ENCODE assay signal across 1 cellular context in genomic region chr2:20149703-20150030, GRCh38.
TF ChIP-seq lines count a peak whose summit lies in the region.

No MANE protein-coding gene starts in this region.

TF ChIP-seq in H1, 55 proteins besides CTCF, POLR2A, EP300 and RAD21 (continued from another document):
- TF ChIP-seq USF2 (IDR thresholded peaks at IDR 0.05; ENCODE audit: low read length) (no peak), TCF12 (IDR thresholded peaks at IDR 0.05; ENCODE audit: low read depth, low read length) (no peak), FOSL1 (IDR thresholded peaks at IDR 0.05; ENCODE audit: insufficient read depth, low read depth, low read length) (no peak), HDAC2 (IDR thresholded peaks at IDR 0.05; ENCODE audit: borderline replicate concordance in 1 of 2, low read depth in 2 of 2, low read length in 2 of 2) (no peak), SP1 (IDR thresholded peaks at IDR 0.05; ENCODE audit: low read depth, low read length) (no peak), TAF1 (IDR thresholded peaks at IDR 0.05; ENCODE audit: low read depth, low read length) (no peak), ATF2 (IDR thresholded peaks at IDR 0.05; ENCODE audit: low read length) (no peak), ATF3 (IDR thresholded peaks at IDR 0.05; ENCODE audit: insufficient read depth, low read depth, low read length) (no peak), JUND (IDR thresholded peaks at IDR 0.05; ENCODE audit: low read length) (no peak), RBBP5 (IDR thresholded peaks at IDR 0.05; ENCODE audit: borderline replicate concordance, low read depth, low read length) (no peak), POLR2AphosphoS5 (IDR thresholded peaks at IDR 0.05; ENCODE audit: low read depth, low read length) (no peak), SRF (IDR thresholded peaks at IDR 0.05; ENCODE audit: low read depth, low read length) (no peak), SAP30 (IDR thresholded peaks at IDR 0.05; ENCODE audit: insufficient read depth, insufficient replicate concordance, low read length) (no peak), HDAC6 (IDR thresholded peaks at IDR 0.05; ENCODE audit: low read depth, low read length) (no peak), RFX5 (IDR thresholded peaks at IDR 0.05; ENCODE audit: borderline replicate concordance, low read depth, low read length) (no peak), KDM4A (IDR thresholded peaks at IDR 0.05; ENCODE audit: low read depth, low read length, severe bottlenecking) (no peak), RNF2 (IDR thresholded peaks at IDR 0.05; ENCODE audit: borderline replicate concordance, low read depth, low read length, missing control alignments, poor library complexity, severe bottlenecking) (no peak)
